ENCODE assay signal across 1 cellular context in genomic region chr2:170254293-170254732, GRCh38.
TF ChIP-seq lines count a peak whose summit lies in the region.

No MANE protein-coding gene starts in this region.

TF ChIP-seq in K562, 482 proteins besides CTCF, POLR2A, EP300 and RAD21 (continued from another document and continues in another):
- no peak for TF ChIP-seq CTBP1 (IDR thresholded peaks at IDR 0.05; ENCODE audit: borderline replicate concordance)
- TF ChIP-seq E2F3 (CRISPR knock-in tag; IDR thresholded peaks at IDR 0.05): peak; percentile 69; the same call in 1 of the 2 replicates
- TF ChIP-seq ZFP30 (CRISPR knock-in tag; IDR thresholded peaks at IDR 0.05; ENCODE audit: borderline replicate concordance): no peak
- no peak for TF ChIP-seq ID3 (CRISPR knock-in tag; IDR thresholded peaks at IDR 0.05)
- peak; percentile 92 for TF ChIP-seq ID3 (tag; IDR thresholded peaks at IDR 0.05)
- TF ChIP-seq ZBTB9 (CRISPR knock-in tag; IDR thresholded peaks at IDR 0.05): peak; percentile 24; the same call in 1 of the 2 replicates
- TF ChIP-seq MXI1 (IDR thresholded peaks at IDR 0.05; ENCODE audit: low read depth, low read length): no peak
- peak; percentile 58; the same call in 1 of the 2 replicates for TF ChIP-seq ZNF583 (CRISPR knock-in tag; IDR thresholded peaks at IDR 0.05)
- no peak for TF ChIP-seq KDM1A (IDR thresholded peaks at IDR 0.05)
- peak in 1 of 2 experiments; percentile 59; a peak in 2 of 4 replicates for TF ChIP-seq MAZ (CRISPR knock-in tag; conservative IDR thresholded peaks at IDR 0.05 in 1 of 2, IDR thresholded peaks at IDR 0.05 in 1 of 2)
- TF ChIP-seq ZNF551 (CRISPR knock-in tag; IDR thresholded peaks at IDR 0.05): no peak
- no peak for TF ChIP-seq ZNF274 (IDR thresholded peaks at IDR 0.05; ENCODE audit: borderline replicate concordance, low read depth, low read length)
- 0 out of 2 replicates have a peak, but pooled peaks have one; percentile 32 for TF ChIP-seq NFRKB (IDR thresholded peaks at IDR 0.05; ENCODE audit: low read depth)
- 0 out of 2 replicates have a peak, but pooled peaks have one; percentile 4 for TF ChIP-seq SMAD3 (CRISPR knock-in tag; conservative IDR thresholded peaks at IDR 0.05)
- TF ChIP-seq ZNF445 (CRISPR knock-in tag; IDR thresholded peaks at IDR 0.05; ENCODE audit: low read depth): no peak
- TF ChIP-seq CUX1 (CRISPR knock-in tag; IDR thresholded peaks at IDR 0.05): no peak
- no peak for TF ChIP-seq ZNF217 (CRISPR knock-in tag; IDR thresholded peaks at IDR 0.05)
- TF ChIP-seq HCFC1 (IDR thresholded peaks at IDR 0.05; ENCODE audit: low read depth, low read length): no peak
- no peak for TF ChIP-seq HNRNPL (IDR thresholded peaks at IDR 0.05; ENCODE audit: low read depth, low read length)
- TF ChIP-seq ZNF76 (CRISPR knock-in tag; IDR thresholded peaks at IDR 0.05; ENCODE audit: borderline replicate concordance): peak; percentile 84; the same call in 1 of the 2 replicates
- peak; percentile 53; the same call in 1 of the 2 replicates for TF ChIP-seq ZNF740 (CRISPR knock-in tag; IDR thresholded peaks at IDR 0.05)
- TF ChIP-seq ZNF740 (tag; IDR thresholded peaks at IDR 0.05): no peak
- no peak for TF ChIP-seq ZBTB49 (CRISPR knock-in tag; IDR thresholded peaks at IDR 0.05; ENCODE audit: borderline replicate concordance)
- no peak for TF ChIP-seq ZNF280B (CRISPR knock-in tag; IDR thresholded peaks at IDR 0.05)
- TF ChIP-seq ZNF830 (CRISPR knock-in tag; IDR thresholded peaks at IDR 0.05): peak; percentile 5; the same call in 1 of the 2 replicates
- no peak for TF ChIP-seq ZNF133 (CRISPR knock-in tag; IDR thresholded peaks at IDR 0.05)
- TF ChIP-seq ERF (CRISPR knock-in tag; IDR thresholded peaks at IDR 0.05): 0 out of 2 replicates have a peak, but pooled peaks have one; percentile 29
- TF ChIP-seq ELF1 (tag; IDR thresholded peaks at IDR 0.05): no peak
- no peak for TF ChIP-seq TCFL5 (CRISPR knock-in tag; conservative IDR thresholded peaks at IDR 0.05)
- TF ChIP-seq SMARCC2 (IDR thresholded peaks at IDR 0.05; ENCODE audit: low read depth): no peak
- TF ChIP-seq TFAP4 (CRISPR knock-in tag; IDR thresholded peaks at IDR 0.05; ENCODE audit: borderline replicate concordance): peak; percentile 83
- no peak for TF ChIP-seq ZNF165 (CRISPR knock-in tag; IDR thresholded peaks at IDR 0.05; ENCODE audit: borderline replicate concordance)
- TF ChIP-seq CLOCK (CRISPR knock-in tag; IDR thresholded peaks at IDR 0.05; ENCODE audit: borderline replicate concordance): no peak
- TF ChIP-seq ZBTB17 (CRISPR knock-in tag; IDR thresholded peaks at IDR 0.05): peak; percentile 40; the same call in 1 of the 2 replicates
- 0 out of 2 replicates have a peak, but pooled peaks have one; percentile 56 for TF ChIP-seq REST (CRISPR knock-in tag; IDR thresholded peaks at IDR 0.05; ENCODE audit: low read depth)
- no peak for TF ChIP-seq CBFA2T2 (conservative IDR thresholded peaks at IDR 0.05)
- peak; percentile 90; the same call in 1 of the 2 replicates for TF ChIP-seq HDAC8 (tag; IDR thresholded peaks at IDR 0.05)
- TF ChIP-seq RB1 (IDR thresholded peaks at IDR 0.05; ENCODE audit: low read depth): no peak
- TF ChIP-seq RBFOX2 (IDR thresholded peaks at IDR 0.05; ENCODE audit: low read depth, low read length): peak; percentile 50
- TF ChIP-seq NR4A1 (CRISPR knock-in tag; IDR thresholded peaks at IDR 0.05): no peak
- peak; percentile 92 for TF ChIP-seq NR4A1 (tag; IDR thresholded peaks at IDR 0.05)
- TF ChIP-seq HIVEP1 (CRISPR knock-in tag; IDR thresholded peaks at IDR 0.05): peak; percentile 73; the same call in 1 of the 2 replicates
- no peak for TF ChIP-seq NR2C2 (CRISPR knock-in tag; IDR thresholded peaks at IDR 0.05)
- TF ChIP-seq NR2C2 (tag; IDR thresholded peaks at IDR 0.05): peak; percentile 61
- TF ChIP-seq ZNF699 (CRISPR knock-in tag; IDR thresholded peaks at IDR 0.05; ENCODE audit: insufficient replicate concordance): no peak
- TF ChIP-seq DPF2 (IDR thresholded peaks at IDR 0.05): no peak
- peak; percentile 61 for TF ChIP-seq NR2C1 (IDR thresholded peaks at IDR 0.05)
- peak; percentile 82 for TF ChIP-seq NR2C1 (tag; IDR thresholded peaks at IDR 0.05)
- TF ChIP-seq LCOR (CRISPR knock-in tag; IDR thresholded peaks at IDR 0.05): no peak
- no peak for TF ChIP-seq C11orf30 (IDR thresholded peaks at IDR 0.05; ENCODE audit: low read depth)
- TF ChIP-seq POLR2G (IDR thresholded peaks at IDR 0.05; ENCODE audit: low read depth, low read length): no peak
